ENCODE assay signal across 15 cellular contexts in genomic region chrX:44908198-44908597, GRCh38. TPM values are rescaled to one million over a fixed set of nuclear protein-coding genes. Genes with fewer than 3 reads are reported as not detected.
DNase-seq lines count a peak whose midpoint lies in the region; ATAC-seq and TF ChIP-seq lines count a peak whose summit lies in the region.
"Had no signal": no experiment of that assay in that cellular context is flagged by ENCODE, and none has a peak within 500 bp of the region (broad histone marks: within the 10 kb centered on the region; RNA-seq: fewer than 3 reads in every experiment).

No MANE protein-coding gene starts in this region.

- peaks cover 52% of the 10 kb centered on the region for H3K4me1 Mint-ChIP-seq in activated CD4-positive, alpha-beta memory T cell treated with anti-CD3 and anti-CD28 coated beads for 36 hours (ENCODE audit: low read depth)
- peaks cover 35% of the 10 kb centered on the region for H3K4me1 Mint-ChIP-seq in activated CD4-positive, alpha-beta memory T cell treated with anti-CD3 and anti-CD28 coated beads, Interleukin-2, amount 10 ng/mL, durations not matched to agents 7 days and 5 days
- H3K4me1 Mint-ChIP-seq in chondrocyte (ENCODE audit: low read depth) (peaks cover 36% of the 10 kb centered on the region), progenitor cell of endocrine pancreas (ENCODE audit: low read depth) (peaks cover 12% of the 10 kb centered on the region)

- no peaks in the 10 kb centered on the region for H3K27me3 ChIP-seq in hepatocyte
- H3K27me3 ChIP-seq: adrenal gland, right lobe of liver, tibial nerve had no signal

- no peaks in the 10 kb centered on the region for H3K36me3 ChIP-seq in hepatocyte (replicated peaks; ENCODE audit: insufficient read depth, low read depth)
- H3K36me3 ChIP-seq: adrenal gland, right lobe of liver, tibial nerve had no signal

- H3K36me3 Mint-ChIP-seq in activated CD4-positive, alpha-beta memory T cell treated with anti-CD3 and anti-CD28 coated beads for 36 hours, result no peaks in the 10 kb centered on the region
- H3K36me3 Mint-ChIP-seq in activated CD4-positive, alpha-beta memory T cell treated with anti-CD3 and anti-CD28 coated beads, Interleukin-2, amount 10 ng/mL, durations not matched to agents 7 days and 5 days (ENCODE audit: low read depth), result peaks cover 13% of the 10 kb centered on the region
- no peaks in the 10 kb centered on the region for H3K36me3 Mint-ChIP-seq in chondrocyte (ENCODE audit: low read depth)
- peaks cover 3% of the 10 kb centered on the region for H3K36me3 Mint-ChIP-seq in progenitor cell of endocrine pancreas (ENCODE audit: insufficient read depth)

- CTCF ChIA-PET in activated CD4-positive, alpha-beta memory T cell treated with anti-CD3 and anti-CD28 coated beads for 36 hours (lab: Charles Lee), result interaction anchor here (0.6 kb wide), 1 partner anchor 1501 kb away, joined by 6 read pairs; no protein-coding TSS in a partner anchor
- CTCF ChIA-PET in activated CD4-positive, alpha-beta memory T cell treated with anti-CD3 and anti-CD28 coated beads, Interleukin-2, amount 10 ng/mL, durations not matched to agents 7 days and 5 days (lab: Charles Lee), result no interaction called here

- DNase-seq in activated CD4-positive, alpha-beta memory T cell treated with anti-CD3 and anti-CD28 coated beads for 36 hours, result no peak
- DNase-seq in activated CD4-positive, alpha-beta memory T cell treated with anti-CD3 and anti-CD28 coated beads, Interleukin-2, amount 10 ng/mL, durations not matched to agents 7 days and 5 days, result no peak
- DNase-seq in NAMALWA (ENCODE audit: low spot score) (peak; percentile 14), chondrocyte (ENCODE audit: low spot score) (no peak), progenitor cell of endocrine pancreas (ENCODE audit: low spot score, unreplicated experiment) (no peak), hepatocyte (ENCODE audit: low spot score) (no peak)
- DNase-seq: ACHN; activated CD4-positive, alpha-beta T cell treated with anti-CD3 and anti-CD28 coated beads for 48 hours; NCI-H146; NCI-H82; right lobe of liver had no signal

- no peak overlapping the region for H3K4me2 ChIP-seq in hepatocyte

- intact Hi-C loops in activated CD4-positive, alpha-beta memory T cell treated with anti-CD3 and anti-CD28 coated beads for 36 hours (cut with micrococcal nuclease), result loop anchor here (10.0 kb wide), 1 partner anchor 87 kb away; no protein-coding TSS in a partner anchor

- no peaks in the 10 kb centered on the region for H3K27me3 Mint-ChIP-seq in activated CD4-positive, alpha-beta memory T cell treated with anti-CD3 and anti-CD28 coated beads for 36 hours
- no peaks in the 10 kb centered on the region for H3K27me3 Mint-ChIP-seq in activated CD4-positive, alpha-beta memory T cell treated with anti-CD3 and anti-CD28 coated beads, Interleukin-2, amount 10 ng/mL, durations not matched to agents 7 days and 5 days
- H3K27me3 Mint-ChIP-seq in chondrocyte (ENCODE audit: low read depth) (no peaks in the 10 kb centered on the region), progenitor cell of endocrine pancreas (no peaks in the 10 kb centered on the region)

- H3K4me1 ChIP-seq in hepatocyte (ENCODE audit: insufficient read depth), result no peaks in the 10 kb centered on the region

- no peak for ATAC-seq in esophagus mucosa
- no peak for ATAC-seq in GM18498 (IDR thresholded peaks at IDR 0.05; ENCODE audit: unreplicated experiment)

- peaks cover under 1% of the 10 kb centered on the region for H3K9me3 Mint-ChIP-seq in activated CD4-positive, alpha-beta memory T cell treated with anti-CD3 and anti-CD28 coated beads for 36 hours
- peaks cover under 1% of the 10 kb centered on the region for H3K9me3 Mint-ChIP-seq in activated CD4-positive, alpha-beta memory T cell treated with anti-CD3 and anti-CD28 coated beads, Interleukin-2, amount 10 ng/mL, durations not matched to agents 7 days and 5 days
- H3K9me3 Mint-ChIP-seq in chondrocyte (ENCODE audit: low read depth), result peaks cover 13% of the 10 kb centered on the region
- peaks cover 27% of the 10 kb centered on the region for H3K9me3 Mint-ChIP-seq in progenitor cell of endocrine pancreas (ENCODE audit: low read depth)

- H3K9me2 ChIP-seq in hepatocyte (replicated peaks; ENCODE audit: insufficient read depth), result no peaks in the 10 kb centered on the region

- H3K27ac ChIP-seq in hepatocyte, result no peak overlapping the region
- H3K27ac ChIP-seq: adrenal gland had no signal

- peak overlapping the region; percentile 33 for H3K27ac Mint-ChIP-seq in activated CD4-positive, alpha-beta memory T cell treated with anti-CD3 and anti-CD28 coated beads for 36 hours
- no peak overlapping the region for H3K27ac Mint-ChIP-seq in activated CD4-positive, alpha-beta memory T cell treated with anti-CD3 and anti-CD28 coated beads, Interleukin-2, amount 10 ng/mL, durations not matched to agents 7 days and 5 days
- peak overlapping the region; percentile 30 for H3K27ac Mint-ChIP-seq in chondrocyte (ENCODE audit: unreplicated experiment)
- peak overlapping the region; percentile 73 for H3K27ac Mint-ChIP-seq in progenitor cell of endocrine pancreas

- TF ChIP-seq CTCF in chondrocyte (IDR thresholded peaks at IDR 0.05), result no peak
- TF ChIP-seq CTCF in progenitor cell of endocrine pancreas (IDR thresholded peaks at IDR 0.05; ENCODE audit: unreplicated experiment), result no peak
- no peak for TF ChIP-seq CTCF in hepatocyte (IDR thresholded peaks at IDR 0.05; ENCODE audit: poor library complexity)

- H3K4me3 Mint-ChIP-seq in activated CD4-positive, alpha-beta memory T cell treated with anti-CD3 and anti-CD28 coated beads for 36 hours, result no peak overlapping the region
- no peak overlapping the region for H3K4me3 Mint-ChIP-seq in activated CD4-positive, alpha-beta memory T cell treated with anti-CD3 and anti-CD28 coated beads, Interleukin-2, amount 10 ng/mL, durations not matched to agents 7 days and 5 days
- no peak overlapping the region for H3K4me3 Mint-ChIP-seq in chondrocyte (ENCODE audit: unreplicated experiment)
- no peak overlapping the region for H3K4me3 Mint-ChIP-seq in progenitor cell of endocrine pancreas (ENCODE audit: low read depth)

- no peaks in the 10 kb centered on the region for H3K9me3 ChIP-seq in hepatocyte (ENCODE audit: low read depth)
- H3K9me3 ChIP-seq: right lobe of liver had no signal

- POLR2A ChIA-PET in activated CD4-positive, alpha-beta memory T cell treated with anti-CD3 and anti-CD28 coated beads for 36 hours (lab: Charles Lee), result no interaction called here
- POLR2A ChIA-PET in activated CD4-positive, alpha-beta memory T cell treated with anti-CD3 and anti-CD28 coated beads, Interleukin-2, amount 10 ng/mL, durations not matched to agents 7 days and 5 days (lab: Charles Lee), result no interaction called here

- 51% methylated on average over 3 of the region's 3 CpGs for WGBS in hepatocyte (ENCODE audit: low lambda C conversion rate, missing lambda C conversion rate)

- H2AFZ ChIP-seq in hepatocyte, result no peak overlapping the region

- H4K20me1 ChIP-seq in hepatocyte (ENCODE audit: insufficient read depth, poor library complexity, severe bottlenecking), result peaks cover 46% of the 10 kb centered on the region

- no peak overlapping the region for H3K4me3 ChIP-seq in hepatocyte
- H3K4me3 ChIP-seq: adrenal gland, right lobe of liver, tibial nerve had no signal

- H3K79me2 ChIP-seq in hepatocyte, result peaks cover 88% of the 10 kb centered on the region

RNA-seq across cellular contexts. Expression of gene KDM6A, which starts 35.2 kb away (rescaled TPM):
- total RNA-seq in activated CD4-positive, alpha-beta memory T cell treated with anti-CD3 and anti-CD28 coated beads for 36 hours, result 10 to 100 TPM; 20.9 to 21.5 TPM
- total RNA-seq in activated CD4-positive, alpha-beta memory T cell treated with anti-CD3 and anti-CD28 coated beads, Interleukin-2, amount 10 ng/mL, durations not matched to agents 7 days and 5 days, result 10 to 100 TPM; 27.2 to 28.0 TPM
- 13.6 to 16.8 TPM (median 14.4 TPM) in 3 replicates for total RNA-seq in chondrocyte
- 102 and 112 TPM in 2 replicates for total RNA-seq in progenitor cell of endocrine pancreas
- 46.2 and 55.7 TPM in 2 replicates for total RNA-seq in hepatocyte
- 13.7 and 20.8 TPM in 2 replicates for polyA plus RNA-seq in hepatocyte
- total RNA-seq in esophagus mucosa, result 28.0 TPM
